ENCODE assay signal across 9 cellular contexts in the genomic region with DNA sequence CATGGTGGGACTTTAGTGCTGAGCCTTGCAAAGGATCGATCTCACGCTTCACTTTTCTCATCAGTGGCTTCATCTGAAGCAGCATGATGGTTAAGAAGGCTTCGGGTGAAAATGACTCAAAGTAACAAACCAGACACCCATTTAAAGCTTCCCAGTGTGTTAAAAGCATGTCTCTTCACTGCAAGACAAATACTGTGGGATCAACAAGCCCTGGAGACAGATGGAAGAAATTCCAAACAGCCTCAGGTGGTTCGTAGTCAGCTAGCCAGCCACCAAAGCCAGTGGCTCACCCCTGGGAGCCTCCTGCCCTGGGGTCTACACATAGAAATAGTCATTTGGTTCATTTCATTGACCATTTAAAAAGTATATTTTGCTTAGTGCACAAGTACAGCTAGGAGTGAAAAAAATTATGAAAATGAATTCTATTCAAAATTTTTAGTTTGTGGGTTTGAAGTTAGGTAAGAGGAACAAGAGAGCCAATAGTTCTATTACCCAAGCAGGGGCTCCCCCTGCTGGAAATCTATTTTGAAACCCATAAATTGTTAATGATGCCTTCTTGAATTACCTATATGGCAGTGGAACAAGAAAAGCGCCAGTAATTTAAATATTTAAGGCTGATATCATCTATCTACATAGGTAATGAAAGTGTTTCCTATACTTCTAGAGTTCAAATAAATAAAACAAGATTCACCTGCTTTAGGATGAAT. TPM values are rescaled to one million over a fixed set of nuclear protein-coding genes. Genes with fewer than 3 reads are reported as not detected.
DNase-seq lines count a peak whose midpoint lies in the region; ATAC-seq and TF ChIP-seq lines count a peak whose summit lies in the region.
"Had no signal": no experiment of that assay in that cellular context is flagged by ENCODE, and none has a peak within 500 bp of the region (broad histone marks: within the 10 kb centered on the region; RNA-seq: fewer than 3 reads in every experiment).

No MANE protein-coding gene starts in this region.

- ATAC-seq in GM21576 (IDR thresholded peaks at IDR 0.05; ENCODE audit: unreplicated experiment) = no peak

- no peaks in the 10 kb centered on the region for H3K4me1 ChIP-seq in sigmoid colon

- H3K4me3 ChIP-seq in LNCaP clone FGC (ENCODE audit: low read depth, low read length) (no peak overlapping the region), sigmoid colon (no peak overlapping the region)

- peaks cover 0 to 3% (median 0%) of the 10 kb centered on the region in 5 experiments for H3K9me3 Mint-ChIP-seq in brain

- H3K4me3 Mint-ChIP-seq in brain = no peak overlapping the region

- H3K36me3 ChIP-seq in sigmoid colon = no peaks in the 10 kb centered on the region

- TF ChIP-seq EP300 in sigmoid colon (IDR thresholded peaks at IDR 0.05) = no peak

- H3K9me3 ChIP-seq in sigmoid colon = no peaks in the 10 kb centered on the region

- peaks cover 3% of the 10 kb centered on the region for H3K27me3 Mint-ChIP-seq in brain

- H3K27me3 ChIP-seq in sigmoid colon = no peaks in the 10 kb centered on the region

- intact Hi-C loops in sigmoid colon (cut with DNase I) = no loop called here

- H3K27ac Mint-ChIP-seq in brain = no peak overlapping the region

- H3K27ac ChIP-seq in sigmoid colon = no peak overlapping the region

- 74 to 84% methylated on average over 5 of the region's 5 CpGs for WGBS in sigmoid colon, 2 donors

- TF ChIP-seq POLR2A in sigmoid colon (IDR thresholded peaks at IDR 0.05) = no peak

- peak; percentile 64 for DNase-seq in ELF-1 (ENCODE audit: low read depth, low spot score)
- DNase-seq in LNCaP clone FGC (ENCODE audit: low read depth) = no peak
- DNase-seq in lung microvascular endothelial cell (ENCODE audit: low read depth in 2 of 2) = peak; percentile 8 to 16
- no peak for DNase-seq in activated CD4-positive, alpha-beta T cell treated with anti-CD3 and anti-CD28 coated beads, Interleukin-2, amount 50 U/mL, for 4 hours
- no peak for DNase-seq in sigmoid colon
- DNase-seq: occipital lobe; stimulated activated naive CD4-positive, alpha-beta T cell treated with Interleukin-2 at 50 U/mL for 16 hours had no signal

- no peaks in the 10 kb centered on the region for H3K4me1 Mint-ChIP-seq in brain

- TF ChIP-seq CTCF in LNCaP clone FGC (IDR thresholded peaks at IDR 0.05; ENCODE audit: control insufficient read depth, extremely low read depth, insufficient read depth) (0 out of 2 replicates have a peak, but pooled peaks have one; percentile 21), brain (conservative IDR thresholded peaks at IDR 0.05) (peak; percentile 54 to 55), sigmoid colon (IDR thresholded peaks at IDR 0.05) (no peak)

- H3K36me3 Mint-ChIP-seq in brain = no peaks in the 10 kb centered on the region

RNA-seq across cellular contexts. Expression of a gene that starts 51.6 kb away (rescaled TPM):
- polyA plus RNA-seq in brain (ENCODE audit: insufficient read depth, low read depth, low replicate concordance) (127 TPM), sigmoid colon (10 to 100 TPM; 25.2 to 48.9 (median 38.4) TPM)
- total RNA-seq in lung microvascular endothelial cell (18.7 and 22.2 TPM in 2 replicates), sigmoid colon (100 to 1,000 TPM; 125 to 350 (median 199) TPM)

Comparison
In these comparisons a context has a peak if more than half of its experiments do, and no peak if none do; other contexts are left out.
1. DNase-seq: peak in ELF-1 (single experiment) and lung microvascular endothelial cell (2 of 2); none in LNCaP clone FGC (single experiment), activated CD4-positive, alpha-beta T cell treated with anti-CD3 and anti-CD28 coated beads, Interleukin-2, amount 50 U/mL, for 4 hours (0 of 2) and sigmoid colon (single experiment).
2. CTCF ChIP-seq: peak in LNCaP clone FGC (single experiment) and brain (2 of 2); none in sigmoid colon (0 of 4).